Comparison of ENCODE assay signal across 21 cellular contexts in genomic region chr1:204624631-204625216, GRCh38.
DNase-seq lines count a peak whose midpoint lies in the region; ATAC-seq and TF ChIP-seq lines count a peak whose summit lies in the region.
"Had no signal": no experiment of that assay in that cellular context is flagged by ENCODE, and none has a peak within 500 bp of the region (broad histone marks: within the 10 kb centered on the region; RNA-seq: fewer than 3 reads in every experiment).

No MANE protein-coding gene starts in this region.

- H3K4me3 ChIP-seq in right cardiac atrium (ENCODE audit: low read length) (no peak overlapping the region), mesenchymal stem cell (ENCODE audit: insufficient read depth in 1 of 2, low read depth in 1 of 2, low read length in 2 of 2) (no peak overlapping the region), testis (no peak overlapping the region), mammary epithelial cell (replicated peaks in 1 of 3; ENCODE audit: insufficient read depth in 1 of 3, low read depth in 2 of 3, low read length in 3 of 3) (no peak overlapping the region)
- H3K4me3 ChIP-seq: coronary artery, lung, psoas muscle, SJSA1, skin epidermis, thyroid gland had no signal

- H2AFZ ChIP-seq in mesenchymal stem cell (ENCODE audit: low read depth, low read length) (no peak overlapping the region), mammary epithelial cell (ENCODE audit: low read depth, low read length) (no peak overlapping the region)

- CTCF ChIA-PET in mammary epithelial cell (lab: Charles Lee; ENCODE audit: low non-redundant PET) = no interaction called here

- H3K23ac ChIP-seq in mesenchymal stem cell (ENCODE audit: low read length in 2 of 2) = no peak overlapping the region

- WGBS in right cardiac atrium = 46% methylated on average over 12 of the region's 12 CpGs
- WGBS in mesenchymal stem cell = 62% methylated on average over 6 of the region's 12 CpGs
- 32 to 60% methylated on average over 9 of the region's 12 CpGs for WGBS in testis, 2 donors
- 74% methylated on average over 5 of the region's 12 CpGs for WGBS in mammary epithelial cell (ENCODE audit: low coverage, missing lambda C conversion rate)

- no TSS peak for BruUV-seq in mammary epithelial cell (replicated peaks; lab: Mats Ljungman, UMichigan)

- H2AK5ac ChIP-seq in mesenchymal stem cell (ENCODE audit: low read length, severe bottlenecking) = no peak overlapping the region

- H3K27ac ChIP-seq in right cardiac atrium (ENCODE audit: low read length) (no peak overlapping the region), mesenchymal stem cell (ENCODE audit: low read length, poor library complexity, severe bottlenecking) (no peak overlapping the region), testis (no peak overlapping the region), mammary epithelial cell (ENCODE audit: insufficient read depth, low read depth, low read length) (no peak overlapping the region)
- H3K27ac ChIP-seq: coronary artery, HL-60, neutrophil, psoas muscle, SJSA1, skin epidermis, thyroid gland had no signal

- H3K36me3 ChIP-seq in mesenchymal stem cell (ENCODE audit: control insufficient read depth in 1 of 2, insufficient read depth in 2 of 2, low read depth in 1 of 2, low read length in 2 of 2) = no peaks in the 10 kb centered on the region
- no peaks in the 10 kb centered on the region for H3K36me3 ChIP-seq in testis (ENCODE audit: low read depth, missing control alignments)
- H3K36me3 ChIP-seq in mammary epithelial cell (ENCODE audit: insufficient read depth, low read length) = no peaks in the 10 kb centered on the region
- H3K36me3 ChIP-seq: neutrophil, SJSA1, thyroid gland had no signal

- H3K4me1 ChIP-seq in right cardiac atrium (ENCODE audit: control insufficient read depth, insufficient read depth, low read length) = peaks cover 4% of the 10 kb centered on the region
- peaks cover 5% of the 10 kb centered on the region for H3K4me1 ChIP-seq in mesenchymal stem cell (ENCODE audit: control insufficient read depth, insufficient read depth, low read depth, low read length)
- H3K4me1 ChIP-seq in testis = peaks cover 17% of the 10 kb centered on the region
- no peaks in the 10 kb centered on the region for H3K4me1 ChIP-seq in mammary epithelial cell (ENCODE audit: insufficient read depth, low read length)
- H3K4me1 ChIP-seq: psoas muscle, SJSA1, thyroid gland had no signal

- intact Hi-C loops in Right ventricle myocardium superior (cut with DNase I) (no loop called here), right cardiac atrium (cut with DNase I) (no loop called here), testis (cut with DNase I; ENCODE audit: low total_unique reads) (no loop called here), mammary epithelial cell (cut with micrococcal nuclease) (no loop called here)

- no peak overlapping the region for H2BK120ac ChIP-seq in mesenchymal stem cell (ENCODE audit: low read depth, low read length)

- H4K20me1 ChIP-seq in mammary epithelial cell (ENCODE audit: insufficient read depth, low read length) = no peaks in the 10 kb centered on the region

- H3K27me3 ChIP-seq in right cardiac atrium (ENCODE audit: control insufficient read depth, insufficient read depth) = no peaks in the 10 kb centered on the region
- peaks cover 26 to 81% of the 10 kb centered on the region in 2 experiments for H3K27me3 ChIP-seq in mesenchymal stem cell (ENCODE audit: control insufficient read depth in 1 of 2, insufficient read depth in 1 of 2, low read length in 2 of 2)
- H3K27me3 ChIP-seq in testis = no peaks in the 10 kb centered on the region
- H3K27me3 ChIP-seq in mammary epithelial cell (ENCODE audit: insufficient read depth, low read length) = peaks cover 3% of the 10 kb centered on the region
- H3K27me3 ChIP-seq: thyroid gland had no signal

- no peaks in the 10 kb centered on the region for H3K9me3 ChIP-seq in right cardiac atrium (ENCODE audit: control insufficient read depth, low read length)
- H3K9me3 ChIP-seq in mesenchymal stem cell (ENCODE audit: control insufficient read depth, low read length) = no peaks in the 10 kb centered on the region
- no peaks in the 10 kb centered on the region for H3K9me3 ChIP-seq in testis
- H3K9me3 ChIP-seq in mammary epithelial cell (replicated peaks; ENCODE audit: insufficient read depth, low read length) = no peaks in the 10 kb centered on the region
- H3K9me3 ChIP-seq: neutrophil, psoas muscle, SJSA1, thyroid gland had no signal

- no peaks in the 10 kb centered on the region for H3K79me1 ChIP-seq in mesenchymal stem cell (replicated peaks; ENCODE audit: low read length, poor library complexity, severe bottlenecking)

- no peak for TF ChIP-seq POLR2A in testis (IDR thresholded peaks at IDR 0.05)

- no peak overlapping the region for H2BK5ac ChIP-seq in mesenchymal stem cell (ENCODE audit: low read depth, low read length, poor library complexity, severe bottlenecking)

- H3K79me2 ChIP-seq in mammary epithelial cell (ENCODE audit: insufficient read depth, low read length) = no peaks in the 10 kb centered on the region

- H3K9ac ChIP-seq in mesenchymal stem cell (ENCODE audit: low read length) (no peak overlapping the region), mammary epithelial cell (ENCODE audit: insufficient read depth, low read length) (no peak overlapping the region)

- H2BK12ac ChIP-seq in mesenchymal stem cell (ENCODE audit: low read length in 2 of 2) = peak overlapping the region in 1 of 2 experiments; percentile 52

- H3K4me2 ChIP-seq in mesenchymal stem cell (ENCODE audit: low read length, poor library complexity, severe bottlenecking) = no peak overlapping the region
- no peak overlapping the region for H3K4me2 ChIP-seq in mammary epithelial cell (ENCODE audit: insufficient read depth, low read depth, low read length)

- TF ChIP-seq CTCF in testis (IDR thresholded peaks at IDR 0.05) = no peak
- TF ChIP-seq CTCF in mammary epithelial cell (conservative IDR thresholded peaks at IDR 0.05 in 1 of 2, IDR thresholded peaks at IDR 0.05 in 1 of 2; ENCODE audit: extremely low read depth in 1 of 2, insufficient read depth in 1 of 2, low read depth in 1 of 2, low read length in 2 of 2) = no peak

- peak overlapping the region; percentile 73 for H4K8ac ChIP-seq in mesenchymal stem cell (ENCODE audit: low read length)

- no peak overlapping the region for H3K14ac ChIP-seq in mesenchymal stem cell (ENCODE audit: low read length in 2 of 2)

- dilution Hi-C loops in mammary epithelial cell (cut with HindIII; ENCODE audit: low sequenced_read_pairs) = no loop called here

- no peak overlapping the region for H4K91ac ChIP-seq in mesenchymal stem cell (ENCODE audit: low read length)

- ATAC-seq in Right ventricle myocardium superior (ENCODE audit: poor library complexity) (peak; percentile 51), right cardiac atrium (no peak), HG02759 (IDR thresholded peaks at IDR 0.05; ENCODE audit: unreplicated experiment) (no peak)
- ATAC-seq: psoas muscle had no signal

- H3K4ac ChIP-seq in mesenchymal stem cell (ENCODE audit: low read depth in 1 of 2, low read length in 2 of 2) = no peak overlapping the region

- H3K18ac ChIP-seq in mesenchymal stem cell (ENCODE audit: low read depth in 1 of 2, low read length in 2 of 2) = peak overlapping the region in 1 of 2 experiments; percentile 34

- in situ Hi-C loops in mammary epithelial cell (cut with MboI; ENCODE audit: low sequenced_read_pairs in 2 of 2) = no loop called here

- DNase-seq in Right ventricle myocardium superior = no peak
- DNase-seq in right cardiac atrium = no peak
- peak; percentile 46 for DNase-seq in amniotic epithelial cell (ENCODE audit: low read depth)
- DNase-seq in mesenchymal stem cell = no peak
- DNase-seq in testis = peak; percentile 27
- DNase-seq in activated CD8-positive, alpha-beta memory T cell treated with anti-CD3 and anti-CD28 coated beads for 24 hours = no peak
- no peak for DNase-seq in mammary epithelial cell
- DNase-seq: activated CD4-positive, CD25-positive, alpha-beta regulatory T cell treated with anti-CD3 and anti-CD28 coated beads, Interleukin-2, amount 50 U/mL, for 72 hours; effector memory CD4-positive, alpha-beta T cell; GDM1; NCI-H2171; psoas muscle; stimulated activated CD8-positive, alpha-beta memory T cell treated with anti-CD3 and anti-CD28 coated beads, Interleukin-4, amount 100 ng/mL, for 48 hours; thyroid gland had no signal

- H2BK15ac ChIP-seq in mesenchymal stem cell (ENCODE audit: low read depth, poor library complexity, severe bottlenecking) = no peak overlapping the region

Comparison
In these comparisons a context has a peak if more than half of its experiments do, and no peak if none do; other contexts are left out.
1. DNase-seq: peak in amniotic epithelial cell (single experiment) and testis (single experiment); none in Right ventricle myocardium superior (single experiment), right cardiac atrium (0 of 3), mesenchymal stem cell (single experiment), activated CD8-positive, alpha-beta memory T cell treated with anti-CD3 and anti-CD28 coated beads for 24 hours (single experiment) and mammary epithelial cell (single experiment).